17 cellular contexts compared by ENCODE assay signal in genomic region chr7:11776083-11776482, GRCh38. TPM values are rescaled to one million over a fixed set of nuclear protein-coding genes. Genes with fewer than 3 reads are reported as not detected.
DNase-seq lines count a peak whose midpoint lies in the region; ATAC-seq and TF ChIP-seq lines count a peak whose summit lies in the region.
"Had no signal": no experiment of that assay in that cellular context is flagged by ENCODE, and none has a peak within 500 bp of the region (broad histone marks: within the 10 kb centered on the region; RNA-seq: fewer than 3 reads in every experiment).

No MANE protein-coding gene starts in this region.

- H3K27ac ChIP-seq in A673 (ENCODE audit: low read depth, low read length, poor library complexity, severe bottlenecking) (no peak overlapping the region), Panc1 (ENCODE audit: low read length) (peak overlapping the region; percentile 68; the same call in 1 of the 2 replicates), parathyroid adenoma (no peak overlapping the region), neural progenitor cell (no peak overlapping the region)
- H3K27ac ChIP-seq: C4-2B had no signal

- H3K4me3 Mint-ChIP-seq in neural progenitor cell: no peak overlapping the region
- H3K4me3 Mint-ChIP-seq: CD8-positive, alpha-beta memory T cell had no signal

- no peaks in the 10 kb centered on the region for H4K20me1 ChIP-seq in neural progenitor cell (ENCODE audit: low read depth)

- ATAC-seq in Panc1: no peak

- no peaks in the 10 kb centered on the region for H3K4me1 Mint-ChIP-seq in neural progenitor cell
- H3K4me1 Mint-ChIP-seq: CD8-positive, alpha-beta memory T cell had no signal

- H3K36me3 ChIP-seq in A673 (ENCODE audit: insufficient read depth, low read length, poor library complexity, severe bottlenecking) (no peaks in the 10 kb centered on the region), HAP-1 (replicated peaks) (no peaks in the 10 kb centered on the region), Panc1 (ENCODE audit: control insufficient read depth, insufficient read depth, low read length) (no peaks in the 10 kb centered on the region), parathyroid adenoma (ENCODE audit: control insufficient read depth, insufficient read depth, low read length) (no peaks in the 10 kb centered on the region), neural progenitor cell (no peaks in the 10 kb centered on the region)
- H3K36me3 ChIP-seq: MG63 had no signal

- no peaks in the 10 kb centered on the region for H3K27me3 ChIP-seq in A673 (replicated peaks; ENCODE audit: insufficient read depth, low read depth, low read length, poor library complexity)
- H3K27me3 ChIP-seq in HAP-1 (ENCODE audit: low read depth): no peaks in the 10 kb centered on the region
- no peaks in the 10 kb centered on the region for H3K27me3 ChIP-seq in Panc1 (ENCODE audit: control insufficient read depth, insufficient read depth, low read length)
- no peaks in the 10 kb centered on the region for H3K27me3 ChIP-seq in parathyroid adenoma (ENCODE audit: control insufficient read depth, insufficient read depth, low read length)
- no peaks in the 10 kb centered on the region for H3K27me3 ChIP-seq in neural progenitor cell
- H3K27me3 ChIP-seq: MG63 had no signal

- H3K9me3 ChIP-seq in A673 (ENCODE audit: low read depth, low read length, poor library complexity, severe bottlenecking) (no peaks in the 10 kb centered on the region), HAP-1 (no peaks in the 10 kb centered on the region), Panc1 (ENCODE audit: control insufficient read depth, insufficient read depth, low read depth, low read length) (0 out of 2 replicates have a peak, but pooled peaks cover 3% of the 10 kb centered on the region), parathyroid adenoma (ENCODE audit: control insufficient read depth, low read length) (no peaks in the 10 kb centered on the region), neural progenitor cell (ENCODE audit: low read depth) (no peaks in the 10 kb centered on the region)
- H3K9me3 ChIP-seq: MG63 had no signal

- H3K4me1 ChIP-seq in A673 (ENCODE audit: insufficient read depth, low read length, poor library complexity, severe bottlenecking) (peaks cover 6% of the 10 kb centered on the region), HAP-1 (peaks cover 22% of the 10 kb centered on the region), Panc1 (ENCODE audit: control insufficient read depth, insufficient read depth, low read length) (peaks cover 3% of the 10 kb centered on the region; the same call in 1 of the 2 replicates), parathyroid adenoma (peaks cover 2% of the 10 kb centered on the region), neural progenitor cell (no peaks in the 10 kb centered on the region)

- H3K79me2 ChIP-seq in parathyroid adenoma (peaks cover 5% of the 10 kb centered on the region), neural progenitor cell (ENCODE audit: low read depth) (no peaks in the 10 kb centered on the region)

- in situ Hi-C loops in HAP-1 (cut with MboI; ENCODE audit: low sequenced_read_pairs) (no loop called here), Panc1 (cut with HindIII; ENCODE audit: low pct_unique_long_range_greater_than_20kb, low sequenced_read_pairs) (no loop called here)

- H3K27ac Mint-ChIP-seq in neural progenitor cell: no peak overlapping the region
- H3K27ac Mint-ChIP-seq: CD8-positive, alpha-beta memory T cell had no signal

- H3K9me3 Mint-ChIP-seq in neural progenitor cell: no peaks in the 10 kb centered on the region

- DNase-seq in A673 (ENCODE audit: low spot score): peak; percentile 53
- DNase-seq in HAP-1 (ENCODE audit: low spot score in 2 of 2): peak; percentile 50 to 95
- no peak for DNase-seq in Panc1 (ENCODE audit: low read depth, low spot score)
- no peak for DNase-seq in GM19240 (ENCODE audit: insufficient read length, low spot score)
- no peak for DNase-seq in NCI-H774 (lab: John Stamatoyannopoulos, UW)
- no peak for DNase-seq in neural progenitor cell (ENCODE audit: low spot score)
- DNase-seq: CD8-positive, alpha-beta memory T cell; GDM1; Kasumi-1; MG63; NCI-H187 treated with DMSO at 0.1 percent for 48 hours; NCI-H226; NCI-H510A treated with DMSO at 0.1 percent for 48 hours; Right ventricle myocardium superior had no signal

- CTCF ChIA-PET in A673 (lab: Charles Lee): no interaction called here
- CTCF ChIA-PET in Panc1 (lab: Charles Lee): no interaction called here

- no peaks in the 10 kb centered on the region for H3K27me3 Mint-ChIP-seq in neural progenitor cell (ENCODE audit: insufficient read depth, low read depth)
- H3K27me3 Mint-ChIP-seq: CD8-positive, alpha-beta memory T cell had no signal

- no peak overlapping the region for H3K9ac ChIP-seq in parathyroid adenoma
- no peak overlapping the region for H3K9ac ChIP-seq in neural progenitor cell

- POLR2A ChIA-PET in A673 (lab: Charles Lee; ENCODE audit: low non-redundant PET): no interaction called here
- POLR2A ChIA-PET in Panc1 (lab: Charles Lee): no interaction called here

- intact Hi-C loops in A673 (cut with micrococcal nuclease; ENCODE audit: unreplicated experiment) (no loop called here), Panc1 (cut with micrococcal nuclease; ENCODE audit: unreplicated experiment) (no loop called here)

- H3K36me3 Mint-ChIP-seq in neural progenitor cell: no peaks in the 10 kb centered on the region
- H3K36me3 Mint-ChIP-seq: CD8-positive, alpha-beta memory T cell had no signal

- H3K4me3 ChIP-seq in A673 (ENCODE audit: low read depth, low read length, poor library complexity, severe bottlenecking): no peak overlapping the region
- H3K4me3 ChIP-seq in HAP-1: no peak overlapping the region
- H3K4me3 ChIP-seq in Panc1 (ENCODE audit: low read depth in 2 of 2, low read length in 2 of 2): no peak overlapping the region
- H3K4me3 ChIP-seq in parathyroid adenoma (ENCODE audit: low read depth, low read length): no peak overlapping the region
- H3K4me3 ChIP-seq in neural progenitor cell: no peak overlapping the region
- H3K4me3 ChIP-seq: MG63 had no signal

- BruUV-seq in A673 (replicated peaks; lab: Mats Ljungman, UMichigan) (no TSS peak), Panc1 (replicated peaks; lab: Mats Ljungman, UMichigan) (TSS peak; percentile 5)

- H2AFZ ChIP-seq in parathyroid adenoma: peak overlapping the region; percentile 2
- H2AFZ ChIP-seq in neural progenitor cell (replicated peaks): no peak overlapping the region

- H3F3A ChIP-seq in neural progenitor cell (ENCODE audit: low read depth): no peaks in the 10 kb centered on the region

- TF ChIP-seq CTCF in A673 (conservative IDR thresholded peaks at IDR 0.05; ENCODE audit: low read depth, low read length) (no peak), Panc1 (IDR thresholded peaks at IDR 0.05) (no peak), parathyroid adenoma (IDR thresholded peaks at IDR 0.05) (no peak), neural progenitor cell (IDR thresholded peaks at IDR 0.05) (no peak)

- H3K4me2 ChIP-seq in parathyroid adenoma (ENCODE audit: low read length) (no peak overlapping the region), neural progenitor cell (no peak overlapping the region)

RNA-seq across cellular contexts. Expression of gene THSD7A, which starts 55.9 kb away (rescaled TPM):
- total RNA-seq in A673 (2021) (0.55 and 0.64 TPM in 2 replicates), Panc1 (2021; ENCODE audit: unreplicated experiment) (38.6 TPM), neural progenitor cell (ENCODE audit: low replicate concordance) (0.22 and 0.28 TPM in 2 replicates)
- 22.8 TPM for polyA plus RNA-seq in Panc1 (2012; ENCODE audit: insufficient read length)
- total RNA-seq: CD8-positive, alpha-beta memory T cell; T-helper 2 cell treated with Interferon-gamma antibody and Interleukin-4, amounts not matched to agents 100 ng/mL and 5 ng/mL, for 36 hours had no signal
- polyA plus RNA-seq: CD8-positive, alpha-beta memory T cell had no signal

Comparison
In these comparisons a context has a peak if more than half of its experiments do, and no peak if none do; other contexts are left out.
1. DNase-seq: peak in A673 (single experiment) and HAP-1 (2 of 2); none in Panc1 (single experiment), GM19240 (single experiment), NCI-H774 (single experiment) and neural progenitor cell (single experiment).
2. RNA of gene THSD7A, which starts 55.9 kb away (total RNA-seq): 38.6 TPM in Panc1 (single experiment); 0.55 to 0.64 TPM in A673 and 0.22 to 0.28 TPM in neural progenitor cell; every median in the first group is over 10 times any median in the second.